1 cellular context compared by ENCODE assay signal in genomic region chr1:25695066-25695990, GRCh38.
A peak's percentile ranks its signal among the peaks of the same experiment; 100 is the strongest.
TF ChIP-seq lines count a peak whose summit lies in the region.

No MANE protein-coding gene starts in this region.

TF ChIP-seq in K562, 482 proteins besides CTCF, POLR2A, EP300 and RAD21 (continued from another document and continues in another):
- no peak for TF ChIP-seq ZNF263 (CRISPR knock-in tag; IDR thresholded peaks at IDR 0.05; ENCODE audit: borderline replicate concordance)
- TF ChIP-seq SLC30A9 (CRISPR knock-in tag; IDR thresholded peaks at IDR 0.05), result no peak
- TF ChIP-seq ZNF639 (CRISPR knock-in tag; conservative IDR thresholded peaks at IDR 0.05 in 1 of 2, IDR thresholded peaks at IDR 0.05 in 1 of 2), result peak in 1 of 2 experiments; percentile 51; a peak in 2 of 4 replicates
- TF ChIP-seq, protein P1, sequence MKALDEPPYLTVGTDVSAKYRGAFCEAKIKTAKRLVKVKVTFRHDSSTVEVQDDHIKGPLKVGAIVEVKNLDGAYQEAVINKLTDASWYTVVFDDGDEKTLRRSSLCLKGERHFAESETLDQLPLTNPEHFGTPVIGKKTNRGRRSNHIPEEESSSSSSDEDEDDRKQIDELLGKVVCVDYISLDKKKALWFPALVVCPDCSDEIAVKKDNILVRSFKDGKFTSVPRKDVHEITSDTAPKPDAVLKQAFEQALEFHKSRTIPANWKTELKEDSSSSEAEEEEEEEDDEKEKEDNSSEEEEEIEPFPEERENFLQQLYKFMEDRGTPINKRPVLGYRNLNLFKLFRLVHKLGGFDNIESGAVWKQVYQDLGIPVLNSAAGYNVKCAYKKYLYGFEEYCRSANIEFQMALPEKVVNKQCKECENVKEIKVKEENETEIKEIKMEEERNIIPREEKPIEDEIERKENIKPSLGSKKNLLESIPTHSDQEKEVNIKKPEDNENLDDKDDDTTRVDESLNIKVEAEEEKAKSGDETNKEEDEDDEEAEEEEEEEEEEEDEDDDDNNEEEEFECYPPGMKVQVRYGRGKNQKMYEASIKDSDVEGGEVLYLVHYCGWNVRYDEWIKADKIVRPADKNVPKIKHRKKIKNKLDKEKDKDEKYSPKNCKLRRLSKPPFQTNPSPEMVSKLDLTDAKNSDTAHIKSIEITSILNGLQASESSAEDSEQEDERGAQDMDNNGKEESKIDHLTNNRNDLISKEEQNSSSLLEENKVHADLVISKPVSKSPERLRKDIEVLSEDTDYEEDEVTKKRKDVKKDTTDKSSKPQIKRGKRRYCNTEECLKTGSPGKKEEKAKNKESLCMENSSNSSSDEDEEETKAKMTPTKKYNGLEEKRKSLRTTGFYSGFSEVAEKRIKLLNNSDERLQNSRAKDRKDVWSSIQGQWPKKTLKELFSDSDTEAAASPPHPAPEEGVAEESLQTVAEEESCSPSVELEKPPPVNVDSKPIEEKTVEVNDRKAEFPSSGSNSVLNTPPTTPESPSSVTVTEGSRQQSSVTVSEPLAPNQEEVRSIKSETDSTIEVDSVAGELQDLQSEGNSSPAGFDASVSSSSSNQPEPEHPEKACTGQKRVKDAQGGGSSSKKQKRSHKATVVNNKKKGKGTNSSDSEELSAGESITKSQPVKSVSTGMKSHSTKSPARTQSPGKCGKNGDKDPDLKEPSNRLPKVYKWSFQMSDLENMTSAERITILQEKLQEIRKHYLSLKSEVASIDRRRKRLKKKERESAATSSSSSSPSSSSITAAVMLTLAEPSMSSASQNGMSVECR (CRISPR knock-in tag; IDR thresholded peaks at IDR 0.05), result no peak
- TF ChIP-seq HNRNPH1 (optimal IDR thresholded peaks at IDR 0.05; ENCODE audit: low read depth, low read length), result no peak
- no peak for TF ChIP-seq USF1 (CRISPR knock-in tag; IDR thresholded peaks at IDR 0.05)
- no peak for TF ChIP-seq SIN3A (IDR thresholded peaks at IDR 0.05; ENCODE audit: borderline replicate concordance in 2 of 2, control insufficient read depth in 1 of 2, low read depth in 2 of 2, low read length in 2 of 2)
- TF ChIP-seq ARID3B (CRISPR knock-in tag; IDR thresholded peaks at IDR 0.05; ENCODE audit: borderline replicate concordance), result no peak
- TF ChIP-seq TSHZ1 (CRISPR knock-in tag; IDR thresholded peaks at IDR 0.05), result no peak
- TF ChIP-seq REST (CRISPR knock-in tag; IDR thresholded peaks at IDR 0.05; ENCODE audit: low read depth), result no peak
- no peak for TF ChIP-seq SMARCB1 (IDR thresholded peaks at IDR 0.05; ENCODE audit: insufficient read length, low read depth)
- TF ChIP-seq, protein P2, sequence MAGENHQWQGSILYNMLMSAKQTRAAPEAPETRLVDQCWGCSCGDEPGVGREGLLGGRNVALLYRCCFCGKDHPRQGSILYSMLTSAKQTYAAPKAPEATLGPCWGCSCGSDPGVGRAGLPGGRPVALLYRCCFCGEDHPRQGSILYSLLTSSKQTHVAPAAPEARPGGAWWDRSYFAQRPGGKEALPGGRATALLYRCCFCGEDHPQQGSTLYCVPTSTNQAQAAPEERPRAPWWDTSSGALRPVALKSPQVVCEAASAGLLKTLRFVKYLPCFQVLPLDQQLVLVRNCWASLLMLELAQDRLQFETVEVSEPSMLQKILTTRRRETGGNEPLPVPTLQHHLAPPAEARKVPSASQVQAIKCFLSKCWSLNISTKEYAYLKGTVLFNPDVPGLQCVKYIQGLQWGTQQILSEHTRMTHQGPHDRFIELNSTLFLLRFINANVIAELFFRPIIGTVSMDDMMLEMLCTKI (IDR thresholded peaks at IDR 0.05; ENCODE audit: partially characterized antibody), result no peak
- TF ChIP-seq, protein P3, sequence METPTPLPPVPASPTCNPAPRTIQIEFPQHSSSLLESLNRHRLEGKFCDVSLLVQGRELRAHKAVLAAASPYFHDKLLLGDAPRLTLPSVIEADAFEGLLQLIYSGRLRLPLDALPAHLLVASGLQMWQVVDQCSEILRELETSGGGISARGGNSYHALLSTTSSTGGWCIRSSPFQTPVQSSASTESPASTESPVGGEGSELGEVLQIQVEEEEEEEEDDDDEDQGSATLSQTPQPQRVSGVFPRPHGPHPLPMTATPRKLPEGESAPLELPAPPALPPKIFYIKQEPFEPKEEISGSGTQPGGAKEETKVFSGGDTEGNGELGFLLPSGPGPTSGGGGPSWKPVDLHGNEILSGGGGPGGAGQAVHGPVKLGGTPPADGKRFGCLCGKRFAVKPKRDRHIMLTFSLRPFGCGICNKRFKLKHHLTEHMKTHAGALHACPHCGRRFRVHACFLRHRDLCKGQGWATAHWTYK (CRISPR knock-in tag; IDR thresholded peaks at IDR 0.05), result no peak
- peak; percentile 42; the same call in 1 of the 2 replicates for TF ChIP-seq ZNF197 (CRISPR knock-in tag; IDR thresholded peaks at IDR 0.05; ENCODE audit: low read depth)
- 0 out of 2 replicates have a peak, but pooled peaks have one; percentile 9 for TF ChIP-seq RAD51 (IDR thresholded peaks at IDR 0.05; ENCODE audit: borderline replicate concordance, low read depth)
- no peak for TF ChIP-seq DMBX1 (CRISPR knock-in tag; IDR thresholded peaks at IDR 0.05; ENCODE audit: borderline replicate concordance)
- TF ChIP-seq MCM3 (IDR thresholded peaks at IDR 0.05), result no peak
- no peak for TF ChIP-seq NR3C1 (CRISPR knock-in tag; IDR thresholded peaks at IDR 0.05)
- no peak for TF ChIP-seq ZNF696 (CRISPR knock-in tag; conservative IDR thresholded peaks at IDR 0.05)
- TF ChIP-seq PCBP1 (IDR thresholded peaks at IDR 0.05; ENCODE audit: low read depth, low read length, poor library complexity, severe bottlenecking), result no peak
- no peak for TF ChIP-seq E2F3 (CRISPR knock-in tag; IDR thresholded peaks at IDR 0.05)
- no peak for TF ChIP-seq PHF8 (IDR thresholded peaks at IDR 0.05; ENCODE audit: borderline replicate concordance, low read length)
- no peak for TF ChIP-seq KHSRP (IDR thresholded peaks at IDR 0.05)
- TF ChIP-seq MYC (IDR thresholded peaks at IDR 0.05; ENCODE audit: low read depth, low read length), result peak; percentile 85
- no peak for TF ChIP-seq MYC (CRISPR knock-in tag; IDR thresholded peaks at IDR 0.05; ENCODE audit: borderline replicate concordance, low read depth)
- TF ChIP-seq ZFP1 (CRISPR knock-in tag; IDR thresholded peaks at IDR 0.05), result no peak
- TF ChIP-seq ATF4 (CRISPR knock-in tag; IDR thresholded peaks at IDR 0.05), result no peak
- TF ChIP-seq CEBPG (CRISPR knock-in tag; IDR thresholded peaks at IDR 0.05), result peak; percentile 63; the same call in 1 of the 2 replicates
- TF ChIP-seq CEBPG (tag; conservative IDR thresholded peaks at IDR 0.05 in 1 of 2, IDR thresholded peaks at IDR 0.05 in 1 of 2), result peak; percentile 97 to 99
- no peak for TF ChIP-seq PBX2 (CRISPR knock-in tag; IDR thresholded peaks at IDR 0.05; ENCODE audit: low read depth)
- peak; percentile 96 for TF ChIP-seq PBX2 (tag; conservative IDR thresholded peaks at IDR 0.05; ENCODE audit: low read depth)
- TF ChIP-seq HMGN3 (IDR thresholded peaks at IDR 0.05; ENCODE audit: borderline replicate concordance, extremely low read depth, insufficient read length, low read depth, low read length), result no peak
